Comparison of ENCODE assay signal across 19 cellular contexts in genomic region chr10:96053985-96054384, GRCh38.
"Had no signal": no experiment of that assay in that cellular context is flagged by ENCODE, and none has a peak within 500 bp of the region (broad histone marks: within the 10 kb centered on the region; RNA-seq: fewer than 3 reads in every experiment).

No MANE protein-coding gene starts in this region.

- DNase-seq: foreskin melanocyte; heart left ventricle; hypothalamus; kidney glomerular epithelial cell; left lung; lower lobe of right lung; mesenchymal stem cell; naive B cell; occipital lobe; psoas muscle; sigmoid colon; stimulated activated CD4-positive, alpha-beta T cell treated with anti-CD3 and anti-CD28 coated beads, Interleukin-12 subunit alpha, Interleukin-12 subunit beta, amount 100 ng/mL, for 4 hours; stimulated activated CD4-positive, alpha-beta T cell treated with anti-CD3 and anti-CD28 coated beads, Interleukin-2, amount 100 ng/mL, for 48 hours; tibial artery; upper lobe of left lung; uterus had no signal

- H3K27me3 Mint-ChIP-seq: naive B cell; stimulated activated naive CD8-positive, alpha-beta T cell treated with anti-CD3 and anti-CD28 coated beads, Interleukin-15, Interleukin-2, amounts not matched to agents 100 ng/mL and 50 ng/mL, for 24 hours had no signal

- H3K27ac Mint-ChIP-seq: naive B cell; nephron; stimulated activated effector memory CD8-positive, alpha-beta T cell treated with anti-CD3 and anti-CD28 coated beads, Interleukin-12 subunit alpha, Interleukin-12 subunit beta, amount 100 ng/mL, for 72 hours; stimulated activated naive CD8-positive, alpha-beta T cell treated with anti-CD3 and anti-CD28 coated beads, Interleukin-15, Interleukin-2, amounts not matched to agents 100 ng/mL and 50 ng/mL, for 24 hours had no signal

- H3K4me3 Mint-ChIP-seq: naive B cell; nephron; stimulated activated effector memory CD8-positive, alpha-beta T cell treated with anti-CD3 and anti-CD28 coated beads, Interleukin-12 subunit alpha, Interleukin-12 subunit beta, amount 100 ng/mL, for 72 hours; stimulated activated naive CD8-positive, alpha-beta T cell treated with anti-CD3 and anti-CD28 coated beads, Interleukin-15, Interleukin-2, amounts not matched to agents 100 ng/mL and 50 ng/mL, for 24 hours had no signal

- H3K9me3 Mint-ChIP-seq: naive B cell; nephron; stimulated activated effector memory CD8-positive, alpha-beta T cell treated with anti-CD3 and anti-CD28 coated beads, Interleukin-12 subunit alpha, Interleukin-12 subunit beta, amount 100 ng/mL, for 72 hours; stimulated activated naive CD8-positive, alpha-beta T cell treated with anti-CD3 and anti-CD28 coated beads, Interleukin-15, Interleukin-2, amounts not matched to agents 100 ng/mL and 50 ng/mL, for 24 hours had no signal

- ATAC-seq: heart left ventricle; left lung; lower lobe of right lung; stimulated activated effector memory CD8-positive, alpha-beta T cell treated with anti-CD3 and anti-CD28 coated beads, Interleukin-12 subunit alpha, Interleukin-12 subunit beta, amount 100 ng/mL, for 72 hours had no signal
